Comparison of ENCODE assay signal across 23 cellular contexts in genomic region chr11:76436020-76436419, GRCh38.
"Had no signal": no experiment of that assay in that cellular context is flagged by ENCODE, and none has a peak within 500 bp of the region (broad histone marks: within the 10 kb centered on the region; RNA-seq: fewer than 3 reads in every experiment).

No MANE protein-coding gene starts in this region.

- H3K27ac Mint-ChIP-seq: activated B cell treated with CpG ODN at 0.5 μM for 24 hours; brain; dendritic cell treated with granulocyte-macrophage colony-stimulating factor and Interleukin-4, amounts not matched to agents 40 ng/mL and 50 ng/mL, for 4 days; immature natural killer cell; naive B cell; stimulated activated naive B cell treated with anti-CD40 and anti-IgM and Interleukin-4, amounts not matched to agents 10 μg/mL and 1 μg/mL and 100 μg/mL, for 72 hours; T-helper 17 cell; type B pancreatic cell had no signal

- DNase-seq: activated B cell treated with CpG ODN at 0.5 μM for 24 hours; activated CD4-positive, alpha-beta T cell treated with anti-CD3 and anti-CD28 coated beads for 48 hours; activated effector memory CD4-positive, alpha-beta T cell treated with Interleukin-2 at 50 U/mL for 16 hours; activated naive CD4-positive, alpha-beta T cell treated with anti-CD3 and anti-CD28 coated beads, Interleukin-2, amount 50 U/mL, for 16 hours; activated T-cell treated with anti-CD3 and anti-CD28 coated beads, Interleukin-2, amount 50 U/mL, for 1 hour; aorta; effector CD4-positive, alpha-beta T cell; erythroblast; foreskin melanocyte; immature natural killer cell; kidney glomerular epithelial cell; left lung; naive B cell; occipital lobe; sigmoid colon; stimulated activated CD4-positive, alpha-beta T cell treated with anti-CD3 and anti-CD28 coated beads, Interleukin-15, amount 100 ng/mL, for 24 hours; stimulated activated naive B cell treated with anti-CD40 and anti-IgM and Interleukin-4, amounts not matched to agents 10 μg/mL and 1 μg/mL and 100 μg/mL, for 72 hours; T-helper 17 cell; testis had no signal

- H3K9me3 Mint-ChIP-seq: activated B cell treated with CpG ODN at 0.5 μM for 24 hours; brain; dendritic cell treated with granulocyte-macrophage colony-stimulating factor and Interleukin-4, amounts not matched to agents 40 ng/mL and 50 ng/mL, for 4 days; immature natural killer cell; naive B cell; stimulated activated naive B cell treated with anti-CD40 and anti-IgM and Interleukin-4, amounts not matched to agents 10 μg/mL and 1 μg/mL and 100 μg/mL, for 72 hours; type B pancreatic cell had no signal

- H3K4me3 Mint-ChIP-seq: activated B cell treated with CpG ODN at 0.5 μM for 24 hours; brain; dendritic cell treated with granulocyte-macrophage colony-stimulating factor and Interleukin-4, amounts not matched to agents 40 ng/mL and 50 ng/mL, for 4 days; immature natural killer cell; naive B cell; neural crest cell; stimulated activated naive B cell treated with anti-CD40 and anti-IgM and Interleukin-4, amounts not matched to agents 10 μg/mL and 1 μg/mL and 100 μg/mL, for 72 hours; T-helper 17 cell; type B pancreatic cell had no signal

- H3K27me3 Mint-ChIP-seq: activated B cell treated with CpG ODN at 0.5 μM for 24 hours; brain; dendritic cell treated with granulocyte-macrophage colony-stimulating factor and Interleukin-4, amounts not matched to agents 40 ng/mL and 50 ng/mL, for 4 days; naive B cell; stimulated activated naive B cell treated with anti-CD40 and anti-IgM and Interleukin-4, amounts not matched to agents 10 μg/mL and 1 μg/mL and 100 μg/mL, for 72 hours; T-helper 17 cell; type B pancreatic cell had no signal

- H3K4me1 Mint-ChIP-seq: activated B cell treated with CpG ODN at 0.5 μM for 24 hours, immature natural killer cell, neural crest cell had no signal

- H3K36me3 Mint-ChIP-seq: naive B cell, type B pancreatic cell had no signal

- ATAC-seq: left lung, T-helper 17 cell had no signal
